8 cellular contexts compared by ENCODE assay signal in genomic region chr19:40432760-40433159, GRCh38. TPM values are rescaled to one million over a fixed set of nuclear protein-coding genes. Genes with fewer than 3 reads are reported as not detected.
DNase-seq lines count a peak whose midpoint lies in the region; ATAC-seq and TF ChIP-seq lines count a peak whose summit lies in the region.
"Not testable (repeated sequence)": the region's sequence is repeated elsewhere in the genome, so short reads cannot be mapped to it uniquely, and the experiment has no call there.

No MANE protein-coding gene starts in this region.

- H3K9me3 ChIP-seq in A673 (ENCODE audit: low read depth, low read length, poor library complexity, severe bottlenecking); HEK293 (ENCODE audit: control insufficient read depth, insufficient read depth, low read depth, low read length); RWPE2 (ENCODE audit: severe bottlenecking); left ventricle myocardium inferior (replicated peaks); naive thymus-derived CD4-positive, alpha-beta T cell (ENCODE audit: control insufficient read depth in 2 of 3, low read length in 3 of 3); smooth muscle cell (replicated peaks; ENCODE audit: low read depth): not testable (repeated sequence)

- H3K4me1 Mint-ChIP-seq in activated naive CD4-positive, alpha-beta T cell treated with anti-CD3 and anti-CD28 coated beads, Interleukin-2, amount 10 ng/mL, durations not matched to agents 7 days and 5 days = peaks cover 23% of the 10 kb centered on the region
- H3K4me1 Mint-ChIP-seq in dendritic cell treated with granulocyte-macrophage colony-stimulating factor and Interleukin-4, amounts not matched to agents 40 ng/mL and 50 ng/mL, for 4 days (ENCODE audit: low read depth) = peaks cover 43% of the 10 kb centered on the region
- H3K4me1 Mint-ChIP-seq in naive thymus-derived CD4-positive, alpha-beta T cell = peaks cover 0 to 25% (median 12%) of the 10 kb centered on the region in 7 donors

- not testable (repeated sequence) for H3K27me3 ChIP-seq in A673 (replicated peaks; ENCODE audit: insufficient read depth, low read depth, low read length, poor library complexity); RWPE2 (ENCODE audit: insufficient read depth, poor library complexity, severe bottlenecking); left ventricle myocardium inferior (ENCODE audit: low read depth); naive thymus-derived CD4-positive, alpha-beta T cell (ENCODE audit: control insufficient read depth in 2 of 2, insufficient read depth in 2 of 2, low read length in 2 of 2); smooth muscle cell (ENCODE audit: low read depth)

- H3K4me3 ChIP-seq in A673 (ENCODE audit: low read depth, low read length, poor library complexity, severe bottlenecking) (peak overlapping the region; percentile 40), left ventricle myocardium inferior (peak overlapping the region; percentile 63), smooth muscle cell (peak overlapping the region; percentile 50)
- H3K4me3 ChIP-seq in HEK293 (ENCODE audit: low read depth, low read length); RWPE2 (ENCODE audit: severe bottlenecking); naive thymus-derived CD4-positive, alpha-beta T cell (ENCODE audit: low read length): not testable (repeated sequence)

- POLR2A ChIA-PET in A673 (lab: Charles Lee; ENCODE audit: low non-redundant PET) (interaction anchor here (0.7 kb wide), 1 partner anchor 24 kb away, joined by 3 read pairs; no protein-coding TSS in a partner anchor), HEK293 (lab: Yijun Ruan, JAX) (interaction anchor here (0.5 to 17.1 kb wide), 11 partner anchors 8 to 231 kb away, joined by 3 to 428 read pairs (median 6); partner anchors contain the start of genes BLVRB, C19orf47, PLD3 and SERTAD1)
- POLR2A ChIA-PET in naive thymus-derived CD4-positive, alpha-beta T cell (lab: Charles Lee) = interaction anchor here (0.6 to 3.2 kb wide), 7 partner anchors 9 to 258 kb away, joined by 3 to 24 read pairs (median 4); partner anchors contain the start of gene SERTAD3

- H3K79me2 ChIP-seq in smooth muscle cell (ENCODE audit: low read depth) = not testable (repeated sequence)

- not testable (repeated sequence) for H3K36me3 Mint-ChIP-seq in activated naive CD4-positive, alpha-beta T cell treated with anti-CD3 and anti-CD28 coated beads, Interleukin-2, amount 10 ng/mL, durations not matched to agents 7 days and 5 days; dendritic cell treated with granulocyte-macrophage colony-stimulating factor and Interleukin-4, amounts not matched to agents 40 ng/mL and 50 ng/mL, for 4 days (ENCODE audit: low read depth); naive thymus-derived CD4-positive, alpha-beta T cell

- H3K27ac Mint-ChIP-seq in activated naive CD4-positive, alpha-beta T cell treated with anti-CD3 and anti-CD28 coated beads, Interleukin-2, amount 10 ng/mL, durations not matched to agents 7 days and 5 days = peak overlapping the region; percentile 95
- peak overlapping the region; percentile 97 for H3K27ac Mint-ChIP-seq in dendritic cell treated with granulocyte-macrophage colony-stimulating factor and Interleukin-4, amounts not matched to agents 40 ng/mL and 50 ng/mL, for 4 days
- H3K27ac Mint-ChIP-seq in naive thymus-derived CD4-positive, alpha-beta T cell = peak overlapping the region; percentile 39 to 99 (median 98)

- not testable (repeated sequence) for H3K36me3 ChIP-seq in A673 (ENCODE audit: insufficient read depth, low read length, poor library complexity, severe bottlenecking); HEK293 (ENCODE audit: control insufficient read depth in 2 of 2, insufficient read depth in 1 of 2, low read length in 2 of 2); RWPE2 (ENCODE audit: low read depth); left ventricle myocardium inferior; naive thymus-derived CD4-positive, alpha-beta T cell (ENCODE audit: control insufficient read depth in 2 of 3, insufficient read depth in 3 of 3, low read length in 3 of 3); smooth muscle cell (ENCODE audit: low read depth)

- intact Hi-C loops in A673 (cut with micrococcal nuclease; ENCODE audit: unreplicated experiment); dendritic cell treated with granulocyte-macrophage colony-stimulating factor and Interleukin-4, amounts not matched to agents 40 ng/mL and 50 ng/mL, for 4 days (cut with micrococcal nuclease); left ventricle myocardium inferior (cut with micrococcal nuclease): not testable (repeated sequence)
- intact Hi-C loops in naive thymus-derived CD4-positive, alpha-beta T cell (cut with micrococcal nuclease) = loop anchor here (1.0 kb wide), 3 partner anchors 7 to 11 kb away; partner anchors contain the start of gene SERTAD1 (in 1 of the 2)

- CTCF ChIA-PET in A673 (lab: Charles Lee) (interaction anchor here (0.6 kb wide), 1 partner anchor 31 kb away, joined by 4 read pairs; no protein-coding TSS in a partner anchor), HEK293 (lab: Yijun Ruan, JAX) (interaction anchor here (0.6 to 3.0 kb wide), 16 partner anchors 8 to 1164 kb away, joined by 3 to 21 read pairs (median 4); no protein-coding TSS in a partner anchor)
- CTCF ChIA-PET in activated naive CD4-positive, alpha-beta T cell treated with anti-CD3 and anti-CD28 coated beads, Interleukin-2, amount 10 ng/mL, durations not matched to agents 7 days and 5 days (lab: Charles Lee) = not testable (repeated sequence)
- CTCF ChIA-PET in naive thymus-derived CD4-positive, alpha-beta T cell (lab: Charles Lee) = interaction anchor here (1.9 to 2.0 kb wide), 2 partner anchors 10 to 12 kb away, joined by 9 to 11 read pairs; no protein-coding TSS in a partner anchor

- H3K4me2 ChIP-seq in smooth muscle cell = peak overlapping the region; percentile 82

- BruUV-seq in A673 (replicated peaks; lab: Mats Ljungman, UMichigan) = not testable (repeated sequence)

- not testable (repeated sequence) for H3K27me3 Mint-ChIP-seq in activated naive CD4-positive, alpha-beta T cell treated with anti-CD3 and anti-CD28 coated beads, Interleukin-2, amount 10 ng/mL, durations not matched to agents 7 days and 5 days; dendritic cell treated with granulocyte-macrophage colony-stimulating factor and Interleukin-4, amounts not matched to agents 40 ng/mL and 50 ng/mL, for 4 days; naive thymus-derived CD4-positive, alpha-beta T cell

- peaks cover 30% of the 10 kb centered on the region for H3F3A ChIP-seq in smooth muscle cell (ENCODE audit: low read depth)

- ATAC-seq in RWPE2 (ENCODE audit: low read depth); naive thymus-derived CD4-positive, alpha-beta T cell: not testable (repeated sequence)

- not testable (repeated sequence) for H3K9me3 Mint-ChIP-seq in activated naive CD4-positive, alpha-beta T cell treated with anti-CD3 and anti-CD28 coated beads, Interleukin-2, amount 10 ng/mL, durations not matched to agents 7 days and 5 days; dendritic cell treated with granulocyte-macrophage colony-stimulating factor and Interleukin-4, amounts not matched to agents 40 ng/mL and 50 ng/mL, for 4 days; naive thymus-derived CD4-positive, alpha-beta T cell

- 56% methylated on average over 7 of the region's 7 CpGs for WGBS in smooth muscle cell (ENCODE audit: low lambda C conversion rate)

- H3K4me3 Mint-ChIP-seq in activated naive CD4-positive, alpha-beta T cell treated with anti-CD3 and anti-CD28 coated beads, Interleukin-2, amount 10 ng/mL, durations not matched to agents 7 days and 5 days = peak overlapping the region; percentile 84
- peak overlapping the region; percentile 72 for H3K4me3 Mint-ChIP-seq in dendritic cell treated with granulocyte-macrophage colony-stimulating factor and Interleukin-4, amounts not matched to agents 40 ng/mL and 50 ng/mL, for 4 days
- peak overlapping the region; percentile 88 to 98 (median 95) for H3K4me3 Mint-ChIP-seq in naive thymus-derived CD4-positive, alpha-beta T cell

- H3K4me1 ChIP-seq in A673 (ENCODE audit: insufficient read depth, low read length, poor library complexity, severe bottlenecking) = peaks cover 11% of the 10 kb centered on the region
- peaks cover 16% of the 10 kb centered on the region for H3K4me1 ChIP-seq in HEK293 (ENCODE audit: control insufficient read depth, insufficient read depth, low read length)
- peaks cover 14% of the 10 kb centered on the region for H3K4me1 ChIP-seq in RWPE2 (ENCODE audit: insufficient read depth, poor library complexity, severe bottlenecking)
- H3K4me1 ChIP-seq in left ventricle myocardium inferior = peaks cover 25% of the 10 kb centered on the region
- not testable (repeated sequence) for H3K4me1 ChIP-seq in naive thymus-derived CD4-positive, alpha-beta T cell (ENCODE audit: control insufficient read depth in 2 of 2, insufficient read depth in 2 of 2, low read length in 2 of 2)
- peaks cover 16% of the 10 kb centered on the region for H3K4me1 ChIP-seq in smooth muscle cell (ENCODE audit: low read depth)

- TF ChIP-seq CTCF in A673 (conservative IDR thresholded peaks at IDR 0.05; ENCODE audit: low read depth, low read length); HEK293 (tag by site-specific recombination; IDR thresholded peaks at IDR 0.05); RWPE2 (IDR thresholded peaks at IDR 0.05; ENCODE audit: poor library complexity, severe bottlenecking); left ventricle myocardium inferior (IDR thresholded peaks at IDR 0.05; ENCODE audit: borderline replicate concordance); smooth muscle cell (IDR thresholded peaks at IDR 0.05; ENCODE audit: borderline replicate concordance, insufficient read depth, poor library complexity, severe bottlenecking): not testable (repeated sequence)

- H4K20me1 ChIP-seq in smooth muscle cell (ENCODE audit: low read depth) = not testable (repeated sequence)

- not testable (repeated sequence) for H2AFZ ChIP-seq in smooth muscle cell (ENCODE audit: low read depth)

- H3K27ac ChIP-seq in A673 (ENCODE audit: low read depth, low read length, poor library complexity, severe bottlenecking) (peak overlapping the region; percentile 87), HEK293 (ENCODE audit: extremely low read depth, low read depth, low read length) (peak overlapping the region; percentile 100), RWPE2 (ENCODE audit: poor library complexity, severe bottlenecking) (peak overlapping the region; percentile 79), left ventricle myocardium inferior (replicated peaks) (peak overlapping the region; percentile 97), smooth muscle cell (ENCODE audit: low read depth) (peak overlapping the region; percentile 95)
- peak overlapping the region; percentile 77 for H3K27ac ChIP-seq in naive thymus-derived CD4-positive, alpha-beta T cell (ENCODE audit: low read depth, low read length)

- H3K9ac ChIP-seq in smooth muscle cell (ENCODE audit: low read depth) = peak overlapping the region; percentile 82

- not testable (repeated sequence) for DNase-seq in A673 (ENCODE audit: low spot score); RWPE2 (ENCODE audit: low spot score); activated naive CD4-positive, alpha-beta T cell treated with anti-CD3 and anti-CD28 coated beads, Interleukin-2, amount 10 ng/mL, durations not matched to agents 7 days and 5 days; left ventricle myocardium inferior; naive thymus-derived CD4-positive, alpha-beta T cell; smooth muscle cell (lab: John Stamatoyannopoulos, UW; ENCODE audit: unreplicated experiment)

RNA-seq across cellular contexts. Expression of gene SERTAD1, which starts 7.0 kb away (rescaled TPM):
- total RNA-seq in A673 (2021) (9.6 and 16.5 TPM in 2 replicates), left ventricle myocardium inferior (9.2 TPM), smooth muscle cell (44.0 and 44.9 TPM in 2 replicates)
- total RNA-seq in naive thymus-derived CD4-positive, alpha-beta T cell = 10 to 100 TPM in 4 of 5 experiments, 1 to 10 TPM in 1; 8.1 to 30.9 (median 13.5) TPM
- 1 to 10 TPM; 3.3 to 6.9 TPM for polyA plus RNA-seq in naive thymus-derived CD4-positive, alpha-beta T cell
- 67.1 and 67.2 TPM in 2 replicates for polyA plus RNA-seq in smooth muscle cell

RNA-seq across cellular contexts. Expression of gene SERTAD3, which starts 11.4 kb away (rescaled TPM):
- 26.3 and 28.7 TPM in 2 replicates for total RNA-seq in A673 (2021)
- total RNA-seq in left ventricle myocardium inferior = 16.2 TPM
- total RNA-seq in naive thymus-derived CD4-positive, alpha-beta T cell = 10 to 100 TPM; 15.2 to 44.1 (median 17.8) TPM
- polyA plus RNA-seq in naive thymus-derived CD4-positive, alpha-beta T cell = 1 to 10 TPM; 2.7 to 4.4 TPM
- 40.4 and 43.1 TPM in 2 replicates for total RNA-seq in smooth muscle cell
- polyA plus RNA-seq in smooth muscle cell = 78.0 and 82.9 TPM in 2 replicates

RNA-seq across cellular contexts. Expression of gene PRX, which starts 19.6 kb away (rescaled TPM):
- 2.5 and 3.9 TPM in 2 replicates for total RNA-seq in A673 (2021)
- 3.3 TPM for total RNA-seq in left ventricle myocardium inferior
- 1 to 10 TPM in 4 of 5 experiments, under 1 TPM in 1; 0.85 to 4.0 (median 2.6) TPM for total RNA-seq in naive thymus-derived CD4-positive, alpha-beta T cell
- under 1 TPM; 0.14 to 0.60 TPM for polyA plus RNA-seq in naive thymus-derived CD4-positive, alpha-beta T cell
- total RNA-seq in smooth muscle cell = 3.3 and 4.4 TPM in 2 replicates
- 2.9 and 3.9 TPM in 2 replicates for polyA plus RNA-seq in smooth muscle cell

RNA-seq across cellular contexts. Expression of gene BLVRB, which starts 32.8 kb away (rescaled TPM):
- total RNA-seq in A673 (2021) = 36.1 and 48.2 TPM in 2 replicates
- total RNA-seq in left ventricle myocardium inferior = 91.3 TPM
- total RNA-seq in naive thymus-derived CD4-positive, alpha-beta T cell = 10 to 100 TPM; 11.0 to 42.2 (median 13.3) TPM
- polyA plus RNA-seq in naive thymus-derived CD4-positive, alpha-beta T cell = 10 to 100 TPM; 27.6 TPM
- total RNA-seq in smooth muscle cell = 49.1 and 50.3 TPM in 2 replicates
- 86.4 and 95.4 TPM in 2 replicates for polyA plus RNA-seq in smooth muscle cell

RNA-seq across cellular contexts. Expression of gene SPTBN4, which starts 34.0 kb away (rescaled TPM):
- total RNA-seq in A673 (2021) (0.43 and 0.94 TPM in 2 replicates), left ventricle myocardium inferior (6.1 TPM), smooth muscle cell (0.45 and 1.0 TPM in 2 replicates)
- total RNA-seq in naive thymus-derived CD4-positive, alpha-beta T cell = 1 to 10 TPM in 1 of 5 experiments, under 1 TPM in 4; 0.27 to 1.5 (median 0.80) TPM
- polyA plus RNA-seq in naive thymus-derived CD4-positive, alpha-beta T cell = under 1 TPM in 1 of 2 donors, not detected in 1; 0.20 TPM
- 0.63 and 1.2 TPM in 2 replicates for polyA plus RNA-seq in smooth muscle cell
